26 cellular contexts compared by ENCODE assay signal in genomic region chr6:84504025-84504424, GRCh38.
"Had no signal": no experiment of that assay in that cellular context is flagged by ENCODE, and none has a peak within 500 bp of the region (broad histone marks: within the 10 kb centered on the region; RNA-seq: fewer than 3 reads in every experiment).

No MANE protein-coding gene starts in this region.

- H3K36me3 ChIP-seq: stomach, suprapubic skin, thoracic aorta, thyroid gland, tibial artery, tibial nerve, transverse colon, upper lobe of left lung, upper lobe of right lung, uterus, vagina had no signal

- H3K9me3 ChIP-seq: suprapubic skin, testis, thoracic aorta, thyroid gland, tibial artery, transverse colon, upper lobe of right lung, uterus, vagina had no signal

- H3K27ac ChIP-seq: stomach, suprapubic skin, testis, thoracic aorta, thyroid gland, tibial artery, tibial nerve, transverse colon, upper lobe of left lung, upper lobe of right lung, uterus, vagina had no signal

- H3K27me3 ChIP-seq: stomach, suprapubic skin, testis, thyroid gland, tibial artery, tibial nerve, transverse colon, upper lobe of left lung, upper lobe of right lung, uterus, vagina had no signal

- ATAC-seq: stimulated activated effector memory CD8-positive, alpha-beta T cell treated with anti-CD3 and anti-CD28 coated beads, Interleukin-12 subunit alpha, Interleukin-12 subunit beta, amount 100 ng/mL, for 72 hours; stimulated activated memory B cell treated with anti-CD40 and anti-IgM and Interleukin-4, amounts not matched to agents 10 μg/mL and 1 μg/mL and 100 μg/mL, for 72 hours; stimulated activated naive B cell treated with anti-CD40 and anti-IgM and Interleukin-4, amounts not matched to agents 10 μg/mL and 1 μg/mL and 100 μg/mL, for 72 hours; stimulated activated naive CD8-positive, alpha-beta T cell treated with anti-CD3 and anti-CD28 coated beads, Interleukin-15, amount 100 ng/mL, for 72 hours; stimulated activated naive CD8-positive, alpha-beta T cell treated with anti-CD3 and anti-CD28 coated beads, Interleukin-15, Interleukin-2, amounts not matched to agents 100 U/mL and 50 U/mL, for 24 hours; upper lobe of right lung had no signal

- H3K4me3 ChIP-seq: stomach, suprapubic skin, testis, thoracic aorta, thyroid gland, tibial artery, tibial nerve, transverse colon, upper lobe of left lung, upper lobe of right lung, uterus, vagina had no signal

- H3K4me1 ChIP-seq: stomach, suprapubic skin, testis, thyroid gland, tibial nerve, transverse colon, upper lobe of left lung, upper lobe of right lung, uterus, vagina had no signal

- DNase-seq: stimulated activated CD4-positive, alpha-beta T cell treated with anti-CD3 and anti-CD28 coated beads, Interleukin-2, amount 100 ng/mL, for 48 hours; stimulated activated CD4-positive, alpha-beta T cell treated with anti-CD3 and anti-CD28 coated beads, Interleukin-4, amount 100 ng/mL, for 1 hour; stimulated activated CD4-positive, alpha-beta T cell treated with anti-CD3 and anti-CD28 coated beads, Interleukin-4, amount 100 ng/mL, for 24 hours; stimulated activated CD4-positive, alpha-beta T cell treated with anti-CD3 and anti-CD28 coated beads, Interleukin-4, amount 100 ng/mL, for 4 hours; stimulated activated CD8-positive, alpha-beta memory T cell treated with anti-CD3 and anti-CD28 coated beads, Interleukin-4, amount 100 ng/mL, for 48 hours; stimulated activated naive B cell treated with anti-CD40 and anti-IgM and Interleukin-4, amounts not matched to agents 10 μg/mL and 1 μg/mL and 100 μg/mL, for 72 hours; stimulated activated naive CD4-positive, alpha-beta T cell; stimulated activated naive CD4-positive, alpha-beta T cell treated with Interleukin-2 at 50 U/mL for 16 hours; stimulated activated naive CD8-positive, alpha-beta T cell treated with anti-CD3 and anti-CD28 coated beads, Interleukin-15, amount 100 ng/mL, for 72 hours; stimulated activated naive CD8-positive, alpha-beta T cell treated with anti-CD3 and anti-CD28 coated beads, Interleukin-15, Interleukin-2, amounts not matched to agents 100 U/mL and 50 U/mL, for 24 hours; stomach; substantia nigra; testis; thyroid gland; tibial artery; transverse colon; trophoblast cell; upper lobe of left lung; upper lobe of right lung; uterus had no signal
